In the genomic region with DNA sequence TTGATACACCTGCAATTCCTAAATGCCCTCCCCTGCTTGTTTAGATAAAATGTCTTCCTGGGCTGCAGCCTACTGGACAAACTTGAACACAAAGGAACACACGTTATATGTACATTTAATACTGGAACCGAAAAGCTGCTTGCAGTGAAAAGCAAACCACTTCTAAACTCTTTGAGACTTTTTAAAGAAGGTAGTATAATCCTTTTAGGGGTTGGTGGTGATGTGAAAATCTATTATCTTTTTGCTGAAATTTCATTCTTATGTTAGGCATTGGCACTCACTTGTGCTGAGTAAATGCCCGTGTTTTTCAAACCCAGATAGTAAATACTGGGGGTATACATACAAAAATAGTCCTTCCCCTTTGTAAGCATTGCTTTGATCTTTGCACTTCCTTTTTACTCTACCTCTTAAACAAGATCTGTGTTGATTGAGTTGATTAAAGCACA, we compare ENCODE assay signal across 8 cellular contexts. TPM values are rescaled to one million over a fixed set of nuclear protein-coding genes. Genes with fewer than 3 reads are reported as not detected.
DNase-seq lines count a peak whose midpoint lies in the region; TF ChIP-seq lines count a peak whose summit lies in the region.

No MANE protein-coding gene starts in this region.

- H2AFZ ChIP-seq in mammary epithelial cell (ENCODE audit: low read depth, low read length) (no peak overlapping the region), osteoblast (ENCODE audit: low read length) (no peak overlapping the region)

- CTCF ChIA-PET in mammary epithelial cell (lab: Charles Lee; ENCODE audit: low non-redundant PET): interaction anchor here (0.5 kb wide), 1 partner anchor 674 kb away, joined by 4 read pairs; no protein-coding TSS in a partner anchor

- H3K27ac ChIP-seq in mammary epithelial cell (ENCODE audit: insufficient read depth, low read depth, low read length) (peak overlapping the region; percentile 91), osteoblast (ENCODE audit: low read depth, low read length) (no peak overlapping the region)

- no TSS peak for BruUV-seq in mammary epithelial cell (replicated peaks; lab: Mats Ljungman, UMichigan)

- peak overlapping the region; percentile 54 for H3K9ac ChIP-seq in mammary epithelial cell (ENCODE audit: insufficient read depth, low read length)

- peak overlapping the region; percentile 96 for H3K4me3 ChIP-seq in GM06990 (replicated peaks; ENCODE audit: low read depth, low read length)
- H3K4me3 ChIP-seq in NB4 (ENCODE audit: low read depth, low read length): peak overlapping the region; percentile 91
- H3K4me3 ChIP-seq in mammary epithelial cell (replicated peaks in 1 of 3; ENCODE audit: insufficient read depth in 1 of 3, low read depth in 2 of 3, low read length in 3 of 3): peak overlapping the region; percentile 69 to 86 (median 81)
- peak overlapping the region; percentile 91 for H3K4me3 ChIP-seq in osteoblast (ENCODE audit: insufficient read depth, low read length)

- dilution Hi-C loops in mammary epithelial cell (cut with HindIII; ENCODE audit: low sequenced_read_pairs): no loop called here

- no peak for TF ChIP-seq POLR2A in NB4 (IDR thresholded peaks at IDR 0.05; ENCODE audit: extremely low read depth, insufficient read length)

- H3K9me3 ChIP-seq in mammary epithelial cell (replicated peaks; ENCODE audit: insufficient read depth, low read length) (no peaks in the 10 kb centered on the region), osteoblast (ENCODE audit: low read depth, low read length) (no peaks in the 10 kb centered on the region)

- DNase-seq in GM06990 (ENCODE audit: extremely low read depth, insufficient read length) (no peak), NB4 (ENCODE audit: low read depth) (peak; percentile 50), mammary epithelial cell (no peak), osteoblast (ENCODE audit: insufficient read length, low spot score, missing footprints) (no peak), medulla oblongata (ENCODE audit: extremely low spot score) (no peak), foreskin melanocyte (no peak), cerebellar nuclear complex (lab: John Stamatoyannopoulos, UW) (no peak)
- no peak for DNase-seq in stimulated activated CD4-positive, alpha-beta T cell treated with anti-CD3 and anti-CD28 coated beads, Interleukin-2, amount 100 ng/mL, for 48 hours

- in situ Hi-C loops in mammary epithelial cell (cut with MboI; ENCODE audit: low sequenced_read_pairs in 2 of 2): no loop called here

- peaks cover 2% of the 10 kb centered on the region for H4K20me1 ChIP-seq in mammary epithelial cell (ENCODE audit: insufficient read depth, low read length)
- H4K20me1 ChIP-seq in osteoblast (ENCODE audit: insufficient read depth, low read length): peaks cover 10% of the 10 kb centered on the region

- 27% methylated on average over 3 of the region's 3 CpGs for WGBS in mammary epithelial cell (ENCODE audit: low coverage, missing lambda C conversion rate)

- intact Hi-C loops in mammary epithelial cell (cut with micrococcal nuclease): loop anchor here (2.0 to 10.0 kb wide), 5 partner anchors 15 to 324 kb away; a partner anchor contains a TSS

- H3K36me3 ChIP-seq in GM06990 (ENCODE audit: control insufficient read depth, insufficient read depth, low read length) (no peaks in the 10 kb centered on the region), mammary epithelial cell (ENCODE audit: insufficient read depth, low read length) (no peaks in the 10 kb centered on the region), osteoblast (ENCODE audit: insufficient read depth, low read length) (no peaks in the 10 kb centered on the region)

- no peaks in the 10 kb centered on the region for H3K27me3 ChIP-seq in GM06990 (replicated peaks; ENCODE audit: control insufficient read depth, insufficient read depth, low read length)
- H3K27me3 ChIP-seq in mammary epithelial cell (ENCODE audit: insufficient read depth, low read length): no peaks in the 10 kb centered on the region
- no peaks in the 10 kb centered on the region for H3K27me3 ChIP-seq in osteoblast (ENCODE audit: insufficient read depth, low read length)

- H3K4me1 ChIP-seq in mammary epithelial cell (ENCODE audit: insufficient read depth, low read length) (peaks cover 19% of the 10 kb centered on the region), osteoblast (ENCODE audit: insufficient read depth, low read length) (peaks cover 19% of the 10 kb centered on the region)

- H3K4me2 ChIP-seq in mammary epithelial cell (ENCODE audit: insufficient read depth, low read depth, low read length) (peak overlapping the region; percentile 83), osteoblast (ENCODE audit: insufficient read depth, low read length) (peak overlapping the region; percentile 81)

- peaks cover 65% of the 10 kb centered on the region for H3K79me2 ChIP-seq in mammary epithelial cell (ENCODE audit: insufficient read depth, low read length)
- H3K79me2 ChIP-seq in osteoblast (ENCODE audit: insufficient read depth, low read length): peaks cover 61% of the 10 kb centered on the region

- TF ChIP-seq CTCF in GM06990 (IDR thresholded peaks at IDR 0.05; ENCODE audit: insufficient read depth, low read length, poor library complexity, severe bottlenecking) (no peak), NB4 (IDR thresholded peaks at IDR 0.05; ENCODE audit: low read depth, low read length) (no peak), mammary epithelial cell (conservative IDR thresholded peaks at IDR 0.05 in 1 of 2, IDR thresholded peaks at IDR 0.05 in 1 of 2; ENCODE audit: extremely low read depth in 1 of 2, insufficient read depth in 1 of 2, low read depth in 1 of 2, low read length in 2 of 2) (no peak), osteoblast (IDR thresholded peaks at IDR 0.05; ENCODE audit: extremely low read depth, low read depth, low read length) (no peak)

RNA-seq across cellular contexts. Expression of a gene that starts 2.2 kb away (rescaled TPM):
- total RNA-seq in mammary epithelial cell: 10 to 100 TPM; 23.5 to 52.9 TPM
- polyA plus RNA-seq in mammary epithelial cell: 25.5 TPM
- 40.6 TPM for polyA minus RNA-seq in mammary epithelial cell
- 27.1 and 28.6 TPM in 2 replicates for total RNA-seq in osteoblast
